ENCODE assay signal across 19 cellular contexts in the genomic region with DNA sequence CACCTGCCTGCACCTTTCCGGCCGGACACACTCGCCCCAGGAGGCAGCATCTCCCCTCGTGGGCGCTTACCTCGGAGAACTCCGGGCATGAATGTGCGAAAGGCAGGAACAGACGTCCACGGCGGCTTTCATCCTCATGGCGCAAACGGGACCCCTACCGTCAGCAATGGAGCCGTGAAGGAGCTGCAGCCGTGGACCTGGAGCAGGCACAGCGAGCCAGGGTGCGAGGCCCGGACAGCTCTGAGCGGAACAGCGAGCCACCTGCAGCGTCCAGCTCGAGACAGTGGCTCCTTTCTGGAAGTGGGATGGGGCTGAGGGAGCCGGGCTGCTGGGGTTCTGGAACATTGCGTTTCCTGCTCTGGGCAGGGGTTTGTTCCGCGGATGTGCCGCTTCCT. TPM values are rescaled to one million over a fixed set of nuclear protein-coding genes. Genes with fewer than 3 reads are reported as not detected.
DNase-seq lines count a peak whose midpoint lies in the region; ATAC-seq and TF ChIP-seq lines count a peak whose summit lies in the region.
"Had no signal": no experiment of that assay in that cellular context is flagged by ENCODE, and none has a peak within 500 bp of the region (broad histone marks: within the 10 kb centered on the region; RNA-seq: fewer than 3 reads in every experiment).

No MANE protein-coding gene starts in this region.

- intact Hi-C loops in lower lobe of right lung (cut with DNase I) (no loop called here), Calu3 (cut with micrococcal nuclease; ENCODE audit: unreplicated experiment) (no loop called here)

- peaks cover 19% of the 10 kb centered on the region for H3K27me3 Mint-ChIP-seq in activated naive CD8-positive, alpha-beta T cell treated with anti-CD3 and anti-CD28 coated beads, Interleukin-2, amount 10 ng/mL, durations not matched to agents 7 days and 5 days
- peaks cover 8% of the 10 kb centered on the region for H3K27me3 Mint-ChIP-seq in activated naive CD8-positive, alpha-beta T cell treated with anti-CD3 and anti-CD28 coated beads, Interleukin-2, amount 50 U/mL, for 24 hours
- peaks cover 2% of the 10 kb centered on the region; the same call in 1 of the 2 replicates for H3K27me3 Mint-ChIP-seq in WTC11 (ENCODE audit: low read depth)
- peaks cover 58% of the 10 kb centered on the region for H3K27me3 Mint-ChIP-seq in Calu3 (ENCODE audit: unreplicated experiment)

- H3K4me1 Mint-ChIP-seq in activated naive CD8-positive, alpha-beta T cell treated with anti-CD3 and anti-CD28 coated beads, Interleukin-2, amount 10 ng/mL, durations not matched to agents 7 days and 5 days, result peaks cover 3% of the 10 kb centered on the region
- no peaks in the 10 kb centered on the region for H3K4me1 Mint-ChIP-seq in activated naive CD8-positive, alpha-beta T cell treated with anti-CD3 and anti-CD28 coated beads, Interleukin-2, amount 50 U/mL, for 24 hours
- H3K4me1 Mint-ChIP-seq in WTC11 (0 out of 2 replicates have a peak, but pooled peaks cover 4% of the 10 kb centered on the region), Calu3 (ENCODE audit: low read depth, unreplicated experiment) (no peaks in the 10 kb centered on the region)

- CTCF ChIA-PET in WTC11 (lab: Charles Lee), result no interaction called here
- CTCF ChIA-PET in Calu3 (lab: Charles Lee), result no interaction called here

- peaks cover 22% of the 10 kb centered on the region for H3K27me3 ChIP-seq in lower lobe of right lung (ENCODE audit: low read depth)

- H3K9me3 ChIP-seq in lower lobe of right lung, result no peaks in the 10 kb centered on the region

- BruUV-seq in Calu3 (replicated peaks; lab: Mats Ljungman, UMichigan), result no TSS peak

- no peak overlapping the region for H3K27ac ChIP-seq in lower lobe of right lung
- H3K27ac ChIP-seq: C4-2B, RWPE1 had no signal

- H3K4me3 ChIP-seq in lower lobe of right lung, result no peak overlapping the region

- no peak for ATAC-seq in activated naive CD8-positive, alpha-beta T cell treated with anti-CD3 and anti-CD28 coated beads, Interleukin-2, amount 10 ng/mL, durations not matched to agents 7 days and 5 days (ENCODE audit: low read depth)
- no peak for ATAC-seq in activated naive CD8-positive, alpha-beta T cell treated with anti-CD3 and anti-CD28 coated beads, Interleukin-2, amount 50 U/mL, for 24 hours
- no peak for ATAC-seq in WTC11
- ATAC-seq in lower lobe of right lung, result no peak

- no peak for TF ChIP-seq CTCF in WTC11 (IDR thresholded peaks at IDR 0.05)
- no peak for TF ChIP-seq CTCF in lower lobe of right lung (IDR thresholded peaks at IDR 0.05)
- TF ChIP-seq CTCF in Calu3 (IDR thresholded peaks at IDR 0.05; ENCODE audit: unreplicated experiment), result no peak
- TF ChIP-seq CTCF in GM10266 (IDR thresholded peaks at IDR 0.05; ENCODE audit: control insufficient read depth, insufficient read depth, low read depth, missing control alignments), result no peak

- no peaks in the 10 kb centered on the region for H3K36me3 ChIP-seq in lower lobe of right lung

- no peak overlapping the region for H3K4me3 Mint-ChIP-seq in activated naive CD8-positive, alpha-beta T cell treated with anti-CD3 and anti-CD28 coated beads, Interleukin-2, amount 10 ng/mL, durations not matched to agents 7 days and 5 days
- no peak overlapping the region for H3K4me3 Mint-ChIP-seq in activated naive CD8-positive, alpha-beta T cell treated with anti-CD3 and anti-CD28 coated beads, Interleukin-2, amount 50 U/mL, for 24 hours
- H3K4me3 Mint-ChIP-seq in WTC11 (no peak overlapping the region), Calu3 (ENCODE audit: low read depth, unreplicated experiment) (no peak overlapping the region)

- POLR2A ChIA-PET in activated naive CD8-positive, alpha-beta T cell treated with anti-CD3 and anti-CD28 coated beads, Interleukin-2, amount 10 ng/mL, durations not matched to agents 7 days and 5 days (lab: Charles Lee), result no interaction called here
- POLR2A ChIA-PET in WTC11 (lab: Charles Lee), result no interaction called here

- no peak overlapping the region for H3K27ac Mint-ChIP-seq in activated naive CD8-positive, alpha-beta T cell treated with anti-CD3 and anti-CD28 coated beads, Interleukin-2, amount 10 ng/mL, durations not matched to agents 7 days and 5 days
- H3K27ac Mint-ChIP-seq in activated naive CD8-positive, alpha-beta T cell treated with anti-CD3 and anti-CD28 coated beads, Interleukin-2, amount 50 U/mL, for 24 hours, result no peak overlapping the region
- H3K27ac Mint-ChIP-seq in WTC11, result no peak overlapping the region
- H3K27ac Mint-ChIP-seq in Calu3 (ENCODE audit: unreplicated experiment), result no peak overlapping the region

- H3K4me1 ChIP-seq in lower lobe of right lung, result no peaks in the 10 kb centered on the region

- H3K9me3 Mint-ChIP-seq in activated naive CD8-positive, alpha-beta T cell treated with anti-CD3 and anti-CD28 coated beads, Interleukin-2, amount 10 ng/mL, durations not matched to agents 7 days and 5 days, result no peaks in the 10 kb centered on the region
- no peaks in the 10 kb centered on the region for H3K9me3 Mint-ChIP-seq in activated naive CD8-positive, alpha-beta T cell treated with anti-CD3 and anti-CD28 coated beads, Interleukin-2, amount 50 U/mL, for 24 hours
- H3K9me3 Mint-ChIP-seq in WTC11, result no peaks in the 10 kb centered on the region
- H3K9me3 Mint-ChIP-seq in Calu3 (ENCODE audit: low read depth, unreplicated experiment), result no peaks in the 10 kb centered on the region

- DNase-seq in activated naive CD8-positive, alpha-beta T cell treated with anti-CD3 and anti-CD28 coated beads, Interleukin-2, amount 10 ng/mL, durations not matched to agents 7 days and 5 days, result peak; percentile 15
- DNase-seq in activated naive CD8-positive, alpha-beta T cell treated with anti-CD3 and anti-CD28 coated beads, Interleukin-2, amount 50 U/mL, for 24 hours, result no peak
- DNase-seq in DMS53 (lab: John Stamatoyannopoulos, UW) (peak; percentile 70), WTC11 (ENCODE audit: low spot score) (peak; percentile 12), lower lobe of right lung (peak; percentile 48), NCI-H1436 (lab: John Stamatoyannopoulos, UW) (no peak), Calu3 (no peak), GM10266 (ENCODE audit: extremely low spot score) (no peak)
- DNase-seq: HCEC 1CT; MV-4-11; NCI-H1417 treated with DMSO at 0.1 percent for 48 hours; NCI-H2081 treated with DMSO at 0.1 percent for 48 hours; NCI-H2227 treated with DMSO at 0.1 percent for 48 hours; NK-92 treated with Interleukin-12 subunit alpha and Interleukin-12 subunit beta, amount 100 ng/mL, for 24 hours; SW 1271 had no signal

- H3K36me3 Mint-ChIP-seq in activated naive CD8-positive, alpha-beta T cell treated with anti-CD3 and anti-CD28 coated beads, Interleukin-2, amount 10 ng/mL, durations not matched to agents 7 days and 5 days, result no peaks in the 10 kb centered on the region
- H3K36me3 Mint-ChIP-seq in activated naive CD8-positive, alpha-beta T cell treated with anti-CD3 and anti-CD28 coated beads, Interleukin-2, amount 50 U/mL, for 24 hours (ENCODE audit: low read depth), result no peaks in the 10 kb centered on the region
- no peaks in the 10 kb centered on the region for H3K36me3 Mint-ChIP-seq in WTC11
- no peaks in the 10 kb centered on the region for H3K36me3 Mint-ChIP-seq in Calu3 (ENCODE audit: insufficient read depth, unreplicated experiment)

TF ChIP-seq in WTC11, 78 proteins besides CTCF, POLR2A, EP300 and RAD21 (continues in another document):
- TF ChIP-seq, protein P1, sequence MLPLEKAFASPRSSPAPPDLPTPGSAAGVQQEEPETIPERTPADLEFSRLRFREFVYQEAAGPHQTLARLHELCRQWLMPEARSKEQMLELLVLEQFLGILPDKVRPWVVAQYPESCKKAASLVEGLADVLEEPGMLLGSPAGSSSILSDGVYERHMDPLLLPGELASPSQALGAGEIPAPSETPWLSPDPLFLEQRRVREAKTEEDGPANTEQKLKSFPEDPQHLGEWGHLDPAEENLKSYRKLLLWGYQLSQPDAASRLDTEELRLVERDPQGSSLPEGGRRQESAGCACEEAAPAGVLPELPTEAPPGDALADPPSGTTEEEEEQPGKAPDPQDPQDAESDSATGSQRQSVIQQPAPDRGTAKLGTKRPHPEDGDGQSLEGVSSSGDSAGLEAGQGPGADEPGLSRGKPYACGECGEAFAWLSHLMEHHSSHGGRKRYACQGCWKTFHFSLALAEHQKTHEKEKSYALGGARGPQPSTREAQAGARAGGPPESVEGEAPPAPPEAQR (CRISPR knock-in tag; IDR thresholded peaks at IDR 0.05), result no peak
- TF ChIP-seq, protein P2, sequence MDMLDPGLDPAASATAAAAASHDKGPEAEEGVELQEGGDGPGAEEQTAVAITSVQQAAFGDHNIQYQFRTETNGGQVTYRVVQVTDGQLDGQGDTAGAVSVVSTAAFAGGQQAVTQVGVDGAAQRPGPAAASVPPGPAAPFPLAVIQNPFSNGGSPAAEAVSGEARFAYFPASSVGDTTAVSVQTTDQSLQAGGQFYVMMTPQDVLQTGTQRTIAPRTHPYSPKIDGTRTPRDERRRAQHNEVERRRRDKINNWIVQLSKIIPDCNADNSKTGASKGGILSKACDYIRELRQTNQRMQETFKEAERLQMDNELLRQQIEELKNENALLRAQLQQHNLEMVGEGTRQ (CRISPR knock-in tag; IDR thresholded peaks at IDR 0.05), result no peak
- no peak for TF ChIP-seq TCF7 (CRISPR knock-in tag; IDR thresholded peaks at IDR 0.05; ENCODE audit: low read depth)

RNA-seq across cellular contexts. Expression of a gene that starts 7.8 kb away (rescaled TPM):
- not detected for total RNA-seq in activated naive CD8-positive, alpha-beta T cell treated with anti-CD3 and anti-CD28 coated beads, Interleukin-2, amount 10 ng/mL, durations not matched to agents 7 days and 5 days
- total RNA-seq in WTC11 (2021) (0.04 to 0.05 TPM in 2 of 3 replicates, not detected in the other), lower lobe of right lung (not detected), Calu3 (2022) (not detected in 2 replicates)
- total RNA-seq: A172, SK-MEL-5 had no signal

RNA-seq across cellular contexts. Expression of a gene that starts 31.6 kb away (rescaled TPM):
- not detected for total RNA-seq in activated naive CD8-positive, alpha-beta T cell treated with anti-CD3 and anti-CD28 coated beads, Interleukin-2, amount 10 ng/mL, durations not matched to agents 7 days and 5 days
- not detected in 3 replicates for total RNA-seq in WTC11 (2021)
- not detected for total RNA-seq in lower lobe of right lung
- total RNA-seq in Calu3 (2022), result not detected in 2 replicates
- total RNA-seq: A172, SK-MEL-5 had no signal

Comparison
In these comparisons a context has a peak if more than half of its experiments do, and no peak if none do; other contexts are left out.
1. DNase-seq: peak in activated naive CD8-positive, alpha-beta T cell treated with anti-CD3 and anti-CD28 coated beads, Interleukin-2, amount 10 ng/mL, durations not matched to agents 7 days and 5 days (single experiment), DMS53 (single experiment), WTC11 (single experiment) and lower lobe of right lung (single experiment); none in activated naive CD8-positive, alpha-beta T cell treated with anti-CD3 and anti-CD28 coated beads, Interleukin-2, amount 50 U/mL, for 24 hours (single experiment), NCI-H1436 (single experiment), Calu3 (single experiment) and GM10266 (single experiment).